25 cellular contexts compared by ENCODE assay signal in the genomic region with DNA sequence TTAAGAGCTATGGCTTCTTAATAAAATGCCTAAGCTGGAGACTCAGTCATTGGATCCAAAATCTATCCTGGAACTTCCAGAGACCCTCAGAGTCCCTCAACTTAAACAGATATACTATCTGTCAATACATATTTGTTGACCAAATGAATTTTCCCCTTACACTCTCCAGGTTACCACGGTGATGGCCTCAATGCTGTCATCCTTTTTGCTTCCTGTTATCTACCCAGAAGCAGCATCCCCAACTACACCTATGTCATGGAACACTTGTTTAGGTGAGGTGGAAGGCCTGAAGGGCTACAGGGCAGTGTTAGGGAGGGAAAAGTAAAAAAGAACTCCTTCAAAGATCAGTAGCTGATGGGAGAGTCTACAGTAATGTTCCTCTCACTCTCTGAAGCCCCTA. TPM values are rescaled to one million over a fixed set of nuclear protein-coding genes. Genes with fewer than 3 reads are reported as not detected.
"Had no signal": no experiment of that assay in that cellular context is flagged by ENCODE, and none has a peak within 500 bp of the region (broad histone marks: within the 10 kb centered on the region; RNA-seq: fewer than 3 reads in every experiment).

No MANE protein-coding gene starts in this region.

- H3K4me3 ChIP-seq: cardiac muscle cell, heart right ventricle, ovary, prostate gland, spleen, thyroid gland, upper lobe of right lung had no signal

- H3K27ac ChIP-seq: cardiac muscle cell, heart right ventricle, neutrophil, ovary, prostate gland, spleen, thyroid gland, upper lobe of right lung, WERI-Rb-1 had no signal

- H3K9me3 ChIP-seq: heart right ventricle, neutrophil, ovary, prostate gland, spleen, thyroid gland, upper lobe of right lung had no signal

- ATAC-seq: activated T-cell treated with anti-CD3 and anti-CD28 coated beads, Interleukin-2, amount 50 U/mL, for 4 hours; heart right ventricle; left cardiac atrium; SK-N-SH treated with all-trans-retinoic acid at 6 μM for 48 hours; upper lobe of right lung had no signal

- H3K4me3 Mint-ChIP-seq: activated T-cell treated with anti-CD3 and anti-CD28 coated beads, Interleukin-2, amount 50 U/mL, for 4 hours; nephron had no signal

- H3K27ac Mint-ChIP-seq: nephron had no signal

- H3K9me3 Mint-ChIP-seq: activated T-cell treated with anti-CD3 and anti-CD28 coated beads, Interleukin-2, amount 50 U/mL, for 4 hours; nephron had no signal

- FAIRE-seq: endometrium, TTC549 had no signal

- H3K4me1 ChIP-seq: prostate gland had no signal

- H3K36me3 ChIP-seq: cardiac muscle cell, neutrophil, ovary, prostate gland, upper lobe of right lung, WERI-Rb-1 had no signal

- DNase-seq: activated CD4-positive, alpha-beta T cell treated with anti-CD3 and anti-CD28 coated beads, Interleukin-2, amount 50 U/mL, for 48 hours; activated CD4-positive, CD25-positive, alpha-beta regulatory T cell treated with anti-CD3 and anti-CD28 coated beads, Interleukin-2, amount 50 U/mL, for 72 hours; activated CD8-positive, alpha-beta memory T cell treated with anti-CD3 and anti-CD28 coated beads, Interleukin-2, amount 50 U/mL, for 4 hours; activated effector memory CD4-positive, alpha-beta T cell treated with anti-CD3 and anti-CD28 coated beads, Interleukin-2, amount 50 U/mL, for 16 hours; activated T-cell treated with anti-CD3 and anti-CD28 coated beads, Interleukin-2, amount 50 U/mL, for 4 hours; heart right ventricle; islet precursor cell; left cardiac atrium; midbrain; ovary; spleen; stimulated activated CD4-positive, alpha-beta T cell treated with anti-CD3 and anti-CD28 coated beads, Interleukin-4, amount 100 ng/mL, for 1 hour; stimulated activated naive CD4-positive, alpha-beta T cell treated with Interleukin-2 at 50 U/mL for 16 hours; substantia nigra; thyroid gland; upper lobe of right lung; WERI-Rb-1 had no signal

- H3K27me3 ChIP-seq: cardiac muscle cell, heart right ventricle, ovary, spleen, thyroid gland, upper lobe of right lung had no signal

RNA-seq across cellular contexts. Expression of a gene that starts 6.8 kb away (rescaled TPM):
- total RNA-seq: epithelial cell of proximal tubule had no signal
